9 cellular contexts compared by ENCODE assay signal in genomic region chr13:44274838-44275237, GRCh38.
DNase-seq lines count a peak whose midpoint lies in the region; TF ChIP-seq lines count a peak whose summit lies in the region.
"Had no signal": no experiment of that assay in that cellular context is flagged by ENCODE, and none has a peak within 500 bp of the region (broad histone marks: within the 10 kb centered on the region; RNA-seq: fewer than 3 reads in every experiment).

No MANE protein-coding gene starts in this region.

- H3K4me3 ChIP-seq in liver (ENCODE audit: low read depth in 1 of 3, low read length in 3 of 3) (peak overlapping the region in 1 of 3 donors; percentile 30), tibial artery (peak overlapping the region in 1 of 2 donors; percentile 24)

- CTCF ChIA-PET in activated CD4-positive, alpha-beta T cell treated with anti-CD3 and anti-CD28 coated beads, Interleukin-2, amount 10 ng/mL, durations not matched to agents 7 days and 5 days (lab: Charles Lee), result interaction anchor here (0.6 to 3.1 kb wide), 4 partner anchors 12 to 88 kb away, joined by 3 to 11 read pairs (median 4); no protein-coding TSS in a partner anchor

- H3K4me1 ChIP-seq in liver (ENCODE audit: control insufficient read depth in 4 of 4, insufficient read depth in 4 of 4, low read length in 3 of 4) (peaks cover 4 to 23% (median 10%) of the 10 kb centered on the region in 4 donors), tibial artery (peaks cover 0 to 61% (median 42%) of the 10 kb centered on the region in 4 donors)

- WGBS in liver, result 72% methylated on average over 2 of the region's 2 CpGs

- DNase-seq in activated CD4-positive, alpha-beta T cell treated with anti-CD3 and anti-CD28 coated beads, Interleukin-2, amount 10 ng/mL, durations not matched to agents 7 days and 5 days, result peak; percentile 20
- no peak for DNase-seq in activated CD4-positive, alpha-beta T cell treated with anti-CD3 and anti-CD28 coated beads, Interleukin-2, amount 50 U/mL, for 1 hour
- DNase-seq in tibial artery (no peak), HuH-7 (ENCODE audit: low spot score) (no peak), amygdala (lab: John Stamatoyannopoulos, UW) (no peak)
- DNase-seq in stimulated activated CD4-positive, alpha-beta T cell treated with anti-CD3 and anti-CD28 coated beads, Interleukin-12 subunit alpha, Interleukin-12 subunit beta, amount 100 ng/mL, for 4 hours, result no peak
- DNase-seq: stimulated activated CD4-positive, alpha-beta T cell treated with anti-CD3 and anti-CD28 coated beads, Interleukin-15, amount 100 ng/mL, for 24 hours had no signal

- peaks cover 35% of the 10 kb centered on the region for H3K4me1 Mint-ChIP-seq in activated CD4-positive, alpha-beta T cell treated with anti-CD3 and anti-CD28 coated beads, Interleukin-2, amount 10 ng/mL, durations not matched to agents 7 days and 5 days
- peaks cover 60% of the 10 kb centered on the region for H3K4me1 Mint-ChIP-seq in activated naive CD8-positive, alpha-beta T cell (ENCODE audit: low read depth)

- H3K36me3 Mint-ChIP-seq in activated CD4-positive, alpha-beta T cell treated with anti-CD3 and anti-CD28 coated beads, Interleukin-2, amount 10 ng/mL, durations not matched to agents 7 days and 5 days (ENCODE audit: low read depth), result peaks cover 27% of the 10 kb centered on the region
- H3K36me3 Mint-ChIP-seq in activated naive CD8-positive, alpha-beta T cell, result peaks cover 8% of the 10 kb centered on the region

- H3K27me3 ChIP-seq in liver (ENCODE audit: control insufficient read depth in 4 of 4, insufficient read depth in 4 of 4, low read length in 3 of 4) (no peaks in the 10 kb centered on the region), tibial artery (no peaks in the 10 kb centered on the region)

- H3K36me3 ChIP-seq in liver (ENCODE audit: control insufficient read depth in 4 of 4, insufficient read depth in 3 of 4, low read depth in 1 of 4, low read length in 3 of 4), result no peaks in the 10 kb centered on the region
- no peaks in the 10 kb centered on the region for H3K36me3 ChIP-seq in tibial artery

- no peaks in the 10 kb centered on the region for H3K27me3 Mint-ChIP-seq in activated CD4-positive, alpha-beta T cell treated with anti-CD3 and anti-CD28 coated beads, Interleukin-2, amount 10 ng/mL, durations not matched to agents 7 days and 5 days
- H3K27me3 Mint-ChIP-seq in activated naive CD8-positive, alpha-beta T cell, result no peaks in the 10 kb centered on the region

- peak overlapping the region; percentile 66 for H3K4me3 Mint-ChIP-seq in activated CD4-positive, alpha-beta T cell treated with anti-CD3 and anti-CD28 coated beads, Interleukin-2, amount 10 ng/mL, durations not matched to agents 7 days and 5 days
- peak overlapping the region; percentile 85 for H3K4me3 Mint-ChIP-seq in activated naive CD8-positive, alpha-beta T cell

- no peak for TF ChIP-seq RAD21 in liver (IDR thresholded peaks at IDR 0.05)

- POLR2A ChIA-PET in activated CD4-positive, alpha-beta T cell treated with anti-CD3 and anti-CD28 coated beads, Interleukin-2, amount 10 ng/mL, durations not matched to agents 7 days and 5 days (lab: Charles Lee), result no interaction called here

- H3K27ac ChIP-seq in liver (ENCODE audit: low read depth in 1 of 2, low read length in 2 of 2) (peak overlapping the region; percentile 68 to 70), tibial artery (peak overlapping the region; percentile 79 to 83)

- no peaks in the 10 kb centered on the region for H3K9me3 ChIP-seq in liver (ENCODE audit: control insufficient read depth in 4 of 4, low read length in 3 of 4)
- H3K9me3 ChIP-seq in tibial artery, result no peaks in the 10 kb centered on the region

- H3K9me3 Mint-ChIP-seq in activated CD4-positive, alpha-beta T cell treated with anti-CD3 and anti-CD28 coated beads, Interleukin-2, amount 10 ng/mL, durations not matched to agents 7 days and 5 days, result peaks cover 15% of the 10 kb centered on the region
- no peaks in the 10 kb centered on the region for H3K9me3 Mint-ChIP-seq in activated naive CD8-positive, alpha-beta T cell (ENCODE audit: low read depth)

- no peak for TF ChIP-seq CTCF in liver (IDR thresholded peaks at IDR 0.05; ENCODE audit: low read depth, low read length, missing input control)
- TF ChIP-seq CTCF in tibial artery (IDR thresholded peaks at IDR 0.05), result no peak

- peak overlapping the region in 1 of 2 donors; percentile 80 for H3K9ac ChIP-seq in liver (ENCODE audit: low read depth in 1 of 2, low read length in 2 of 2)

- H3K27ac Mint-ChIP-seq in activated CD4-positive, alpha-beta T cell treated with anti-CD3 and anti-CD28 coated beads, Interleukin-2, amount 10 ng/mL, durations not matched to agents 7 days and 5 days, result peak overlapping the region; percentile 92
- H3K27ac Mint-ChIP-seq in activated naive CD8-positive, alpha-beta T cell, result peak overlapping the region; percentile 99

- intact Hi-C loops in tibial artery (cut with DNase I; ENCODE audit: low total_unique reads), result loop anchor here (5.0 kb wide), 1 partner anchor 48 kb away; no protein-coding TSS in a partner anchor

TF ChIP-seq in liver, 16 proteins besides CTCF, POLR2A, EP300 and RAD21:
- TF ChIP-seq MAX (IDR thresholded peaks at IDR 0.05) (no peak), EGR1 (IDR thresholded peaks at IDR 0.05; ENCODE audit: low read depth in 2 of 2) (no peak), YY1 (IDR thresholded peaks at IDR 0.05) (peak; percentile 61), NR2F2 (IDR thresholded peaks at IDR 0.05) (no peak), ATF3 (IDR thresholded peaks at IDR 0.05) (no peak), SP1 (IDR thresholded peaks at IDR 0.05) (no peak), TAF1 (conservative IDR thresholded peaks at IDR 0.05) (no peak), FOXA2 (IDR thresholded peaks at IDR 0.05) (no peak)
